In genomic region chr14:59360923-59361794, GRCh38 we compare ENCODE assay signal across 7 cellular contexts.
A peak's percentile ranks its signal among the peaks of the same experiment; 100 is the strongest.
DNase-seq lines count a peak whose midpoint lies in the region; TF ChIP-seq lines count a peak whose summit lies in the region.

No MANE protein-coding gene starts in this region.

- H3K9me3 ChIP-seq in colonic mucosa = no peaks in the 10 kb centered on the region
- H3K9me3 ChIP-seq in effector memory CD4-positive, alpha-beta T cell (ENCODE audit: control insufficient read depth, low read length) = no peaks in the 10 kb centered on the region

- no peaks in the 10 kb centered on the region for H3K27me3 ChIP-seq in colonic mucosa
- H3K27me3 ChIP-seq in effector memory CD4-positive, alpha-beta T cell (replicated peaks; ENCODE audit: control insufficient read depth, insufficient read depth, low read length, poor library complexity, severe bottlenecking) = no peaks in the 10 kb centered on the region

- H3K4me1 ChIP-seq in colonic mucosa = peaks cover 13% of the 10 kb centered on the region
- H3K4me1 ChIP-seq in effector memory CD4-positive, alpha-beta T cell (ENCODE audit: control insufficient read depth, insufficient read depth, low read length, poor library complexity, severe bottlenecking) = no peaks in the 10 kb centered on the region

- no peak overlapping the region for H3K4me3 ChIP-seq in colonic mucosa
- H3K4me3 ChIP-seq in effector memory CD4-positive, alpha-beta T cell (ENCODE audit: insufficient read depth, low read depth, low read length, poor library complexity, severe bottlenecking) = no peak overlapping the region

- DNase-seq in HK-2 (ENCODE audit: unreplicated experiment) (peak; percentile 39), NCI-H69 (lab: John Stamatoyannopoulos, UW) (peak; percentile 92), colonic mucosa (peak; percentile 78), myocyte (ENCODE audit: low read depth) (peak; percentile 81), inferior parietal cortex (ENCODE audit: extremely low spot score) (no peak), GOT3 (lab: John Stamatoyannopoulos, UW) (no peak)
- DNase-seq in effector memory CD4-positive, alpha-beta T cell = no peak

- no peak overlapping the region for H3K9ac ChIP-seq in colonic mucosa (ENCODE audit: low read depth in 2 of 2, low read length in 2 of 2)

- intact Hi-C loops in colonic mucosa (cut with DNase I) = no loop called here

- no peak for TF ChIP-seq CTCF in colonic mucosa (IDR thresholded peaks at IDR 0.05)

- H3K36me3 ChIP-seq in colonic mucosa = peaks cover 3% of the 10 kb centered on the region
- H3K36me3 ChIP-seq in effector memory CD4-positive, alpha-beta T cell (ENCODE audit: control insufficient read depth, insufficient read depth, low read length) = peaks cover under 1% of the 10 kb centered on the region

- peak overlapping the region; percentile 49 for H3K27ac ChIP-seq in colonic mucosa
- H3K27ac ChIP-seq in effector memory CD4-positive, alpha-beta T cell (ENCODE audit: insufficient read depth, low read length, poor library complexity, severe bottlenecking) = no peak overlapping the region

Comparison
In these comparisons a context has a peak if more than half of its experiments do, and no peak if none do; other contexts are left out.
1. DNase-seq: peak in HK-2 (single experiment), NCI-H69 (single experiment), colonic mucosa (single experiment) and myocyte (single experiment); none in effector memory CD4-positive, alpha-beta T cell (0 of 3), inferior parietal cortex (single experiment) and GOT3 (single experiment).